In the genomic region with DNA sequence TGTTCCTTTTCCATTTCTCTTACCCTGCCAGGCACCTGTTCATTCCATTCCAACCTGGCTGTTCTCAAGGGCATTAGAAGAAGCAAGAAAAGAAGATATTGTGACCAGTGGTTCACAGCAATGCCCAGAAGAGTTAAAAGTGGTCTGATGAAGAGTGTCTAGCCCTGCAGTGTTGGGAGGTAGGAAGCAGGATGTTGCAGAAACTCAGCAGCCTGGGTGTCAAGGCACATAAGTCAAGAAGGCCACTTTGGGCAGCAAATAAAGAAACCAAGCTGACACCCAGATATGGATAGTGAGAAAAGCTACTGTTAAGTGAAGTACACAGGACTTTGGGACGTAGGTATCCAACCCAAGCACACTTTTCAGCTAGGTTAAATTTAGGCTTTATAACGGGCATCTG, we compare ENCODE assay signal across 3 cellular contexts.
"Had no signal": no experiment of that assay in that cellular context is flagged by ENCODE, and none has a peak within 500 bp of the region (broad histone marks: within the 10 kb centered on the region; RNA-seq: fewer than 3 reads in every experiment).

No MANE protein-coding gene starts in this region.

- ATAC-seq: GM12878 had no signal

- DNase-seq: GDM1, GF-D8 had no signal
